ENCODE assay signal across 1 cellular context in genomic region chr9:105864248-105864898, GRCh38.
TF ChIP-seq lines count a peak whose summit lies in the region.

No MANE protein-coding gene starts in this region.

TF ChIP-seq in IMR-90, 13 proteins besides CTCF, POLR2A, EP300 and RAD21 (continued from another document):
- no peak for TF ChIP-seq ELK1 (IDR thresholded peaks at IDR 0.05; ENCODE audit: borderline replicate concordance, low read depth, low read length)
- no peak for TF ChIP-seq RFX5 (IDR thresholded peaks at IDR 0.05; ENCODE audit: low read depth, low read length)
- TF ChIP-seq FOS (IDR thresholded peaks at IDR 0.05; ENCODE audit: low read depth, low read length): no peak
- TF ChIP-seq BHLHE40 (IDR thresholded peaks at IDR 0.05; ENCODE audit: low read depth, low read length): no peak
- TF ChIP-seq RCOR1 (IDR thresholded peaks at IDR 0.05; ENCODE audit: insufficient replicate concordance, low read length): no peak
- no peak for TF ChIP-seq CHD1 (IDR thresholded peaks at IDR 0.05; ENCODE audit: low read depth, low read length)
- TF ChIP-seq MXI1 (IDR thresholded peaks at IDR 0.05; ENCODE audit: borderline replicate concordance, low read depth, low read length): no peak
- TF ChIP-seq NFE2L2 (IDR thresholded peaks at IDR 0.05; ENCODE audit: low read depth, low read length): no peak
- no peak for TF ChIP-seq MAZ (IDR thresholded peaks at IDR 0.05; ENCODE audit: borderline replicate concordance, low read depth, low read length)
